ENCODE assay signal across 24 cellular contexts in the genomic region with DNA sequence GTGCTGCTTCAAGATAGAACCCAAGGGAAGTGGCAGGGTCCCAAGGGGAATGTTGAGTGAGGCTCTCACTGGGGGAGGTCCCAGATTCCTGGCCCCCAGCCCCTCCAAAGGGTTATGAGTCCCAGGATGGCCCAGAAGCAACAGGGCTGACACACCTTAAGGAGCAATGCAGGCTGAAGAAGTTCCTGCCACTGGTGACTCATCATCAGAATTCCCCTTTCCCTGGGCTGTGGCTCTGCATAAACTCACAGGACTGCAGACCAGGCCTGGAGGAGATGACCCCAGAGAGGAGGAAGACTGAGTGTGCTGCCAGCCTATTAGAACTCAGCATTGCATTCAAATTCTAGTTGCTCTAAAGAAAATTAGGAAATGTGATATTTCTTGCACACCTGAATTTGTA.
DNase-seq lines count a peak whose midpoint lies in the region; ATAC-seq, FAIRE-seq and TF ChIP-seq lines count a peak whose summit lies in the region.
"Had no signal": no experiment of that assay in that cellular context is flagged by ENCODE, and none has a peak within 500 bp of the region (broad histone marks: within the 10 kb centered on the region; RNA-seq: fewer than 3 reads in every experiment).

No MANE protein-coding gene starts in this region.

- in situ Hi-C loops in ACHN (cut with HindIII; ENCODE audit: low pct_ligation_motif_present, low pct_unique_long_range_greater_than_20kb, low sequenced_read_pairs) = no loop called here

- no peak overlapping the region for H3K27ac Mint-ChIP-seq in endodermal cell
- H3K27ac Mint-ChIP-seq: CD4-positive, CD25-positive, alpha-beta regulatory T cell; H9 had no signal

- FAIRE-seq in bronchial epithelial cell (lab: Jason Lieb, UNC) = no peak
- FAIRE-seq: GM12878 had no signal

- H3K4me1 ChIP-seq in endodermal cell (ENCODE audit: control insufficient read depth, insufficient read depth, low read length) = no peaks in the 10 kb centered on the region
- H3K4me1 ChIP-seq: SJSA1 had no signal

- no peaks in the 10 kb centered on the region for H3K9me3 Mint-ChIP-seq in endodermal cell
- H3K9me3 Mint-ChIP-seq: H9 had no signal

- no peaks in the 10 kb centered on the region for H3K36me3 ChIP-seq in bronchial epithelial cell (ENCODE audit: control insufficient read depth, insufficient read depth, low read length)
- no peaks in the 10 kb centered on the region for H3K36me3 ChIP-seq in endodermal cell (ENCODE audit: control insufficient read depth, insufficient read depth, low read length)
- H3K36me3 ChIP-seq: SJSA1 had no signal

- DNase-seq in ACHN = peak; percentile 19
- DNase-seq in HT1080 (ENCODE audit: low read depth) = peak; percentile 26
- DNase-seq in bronchial epithelial cell (ENCODE audit: low read depth) = peak; percentile 21
- DNase-seq in kidney tubule cell (ENCODE audit: low spot score) = peak; percentile 82
- no peak for DNase-seq in endodermal cell
- DNase-seq in substantia nigra (lab: John Stamatoyannopoulos, UW) = no peak
- DNase-seq: 8988T; CD4-positive, CD25-positive, alpha-beta regulatory T cell; DMS79; GM23248; H9; IMR-90; MV-4-11; NCI-H1105 treated with DMSO at 0.1 percent for 48 hours; NCI-H2029 treated with DMSO at 0.1 percent for 48 hours; NCI-H226; NCI-H524; NCI-H82 had no signal

- H3K9ac ChIP-seq in endodermal cell (ENCODE audit: extremely low read depth, low read length, poor library complexity, severe bottlenecking) = no peak overlapping the region
- H3K9ac ChIP-seq: GM23248 had no signal

- no peaks in the 10 kb centered on the region for H3K27me3 ChIP-seq in bronchial epithelial cell (ENCODE audit: control insufficient read depth, insufficient read depth, low read length)
- H3K27me3 ChIP-seq in endodermal cell (ENCODE audit: control insufficient read depth, insufficient read depth, low read length, poor library complexity, severe bottlenecking) = peaks cover 16% of the 10 kb centered on the region
- H3K27me3 ChIP-seq: SJSA1 had no signal

- ATAC-seq in HG03354 (IDR thresholded peaks at IDR 0.05; ENCODE audit: poor library complexity, severe bottlenecking, unreplicated experiment) = no peak
- no peak for ATAC-seq in GM21360 (IDR thresholded peaks at IDR 0.05; ENCODE audit: unreplicated experiment)
- ATAC-seq: GM12878, Panc1, Right ventricle myocardium inferior had no signal

- H3K4me1 Mint-ChIP-seq in endodermal cell = peaks cover 14% of the 10 kb centered on the region
- H3K4me1 Mint-ChIP-seq: CD4-positive, CD25-positive, alpha-beta regulatory T cell had no signal

- H3K4me3 Mint-ChIP-seq in endodermal cell = no peak overlapping the region
- H3K4me3 Mint-ChIP-seq: CD4-positive, CD25-positive, alpha-beta regulatory T cell; H9 had no signal

- peaks cover 10% of the 10 kb centered on the region for H3K27me3 Mint-ChIP-seq in endodermal cell (ENCODE audit: insufficient read depth)

- no peaks in the 10 kb centered on the region for H3K9me3 ChIP-seq in endodermal cell (ENCODE audit: control insufficient read depth, low read length)

- H3K27ac ChIP-seq in endodermal cell (ENCODE audit: low read depth, low read length) = no peak overlapping the region
- H3K27ac ChIP-seq in substantia nigra (ENCODE audit: low read depth, low read length, poor library complexity, severe bottlenecking) = no peak overlapping the region
- H3K27ac ChIP-seq: GM23248, SJSA1 had no signal

- no peak overlapping the region for H3K4me3 ChIP-seq in bronchial epithelial cell (ENCODE audit: low read depth, low read length)
- H3K4me3 ChIP-seq in endodermal cell (ENCODE audit: low read length) = no peak overlapping the region
- H3K4me3 ChIP-seq: GM12878, GM23248, SJSA1 had no signal

- no peaks in the 10 kb centered on the region for H3K36me3 Mint-ChIP-seq in endodermal cell (ENCODE audit: low read depth)
- H3K36me3 Mint-ChIP-seq: CD4-positive, CD25-positive, alpha-beta regulatory T cell had no signal

- no peak for TF ChIP-seq CTCF in bronchial epithelial cell (IDR thresholded peaks at IDR 0.05; ENCODE audit: insufficient read depth, low read length, severe bottlenecking)
- TF ChIP-seq CTCF in endodermal cell (conservative IDR thresholded peaks at IDR 0.05) = no peak

Comparison
In these comparisons a context has a peak if more than half of its experiments do, and no peak if none do; other contexts are left out.
1. DNase-seq: peak in ACHN (single experiment), HT1080 (single experiment), bronchial epithelial cell (single experiment) and kidney tubule cell (single experiment); none in endodermal cell (single experiment) and substantia nigra (0 of 49).